1 cellular context compared by ENCODE assay signal in the genomic region with DNA sequence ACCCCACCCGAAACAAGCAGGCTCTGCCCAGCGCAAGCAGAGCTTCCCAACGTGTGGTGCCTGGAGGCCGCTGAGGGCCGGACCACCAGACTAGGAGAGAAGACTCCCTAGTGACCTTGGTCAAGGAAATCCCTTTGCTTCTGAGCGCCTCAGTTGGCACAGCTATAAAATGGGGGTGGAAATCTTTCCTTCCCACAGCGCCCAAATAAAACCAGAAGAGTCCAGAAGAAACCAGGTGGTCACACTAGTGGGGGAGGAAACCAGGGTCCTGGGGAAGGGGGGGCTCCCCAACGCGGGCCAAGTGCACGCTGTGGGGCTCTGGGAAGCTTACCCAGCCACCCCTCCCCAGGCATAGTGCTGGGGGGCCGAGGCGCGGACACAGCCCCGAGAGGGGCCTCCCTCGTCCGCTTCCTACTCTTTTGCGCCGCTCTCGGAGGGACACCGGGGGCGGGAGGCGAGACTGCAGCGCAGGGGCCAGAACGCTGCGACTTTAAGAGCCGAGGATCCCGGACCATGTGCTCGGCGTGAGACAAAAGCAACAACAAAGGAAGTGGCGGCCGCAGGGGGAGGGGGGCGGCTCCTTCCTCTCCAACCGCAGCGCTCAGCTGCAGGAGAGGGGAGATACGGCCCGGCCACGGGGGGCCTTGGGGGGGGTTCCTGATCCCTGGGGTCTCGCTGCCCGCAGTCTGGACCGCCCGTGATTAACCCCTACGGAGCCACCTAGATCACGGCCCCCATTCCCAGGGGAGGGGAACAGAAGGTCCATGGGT.
TF ChIP-seq lines count a peak whose summit lies in the region.

No MANE protein-coding gene starts in this region.

TF ChIP-seq in K562, 482 proteins besides CTCF, POLR2A, EP300 and RAD21 (continued from another document and continues in another):
- TF ChIP-seq TAF7 (tag; IDR thresholded peaks at IDR 0.05) (no peak), TFE3 (CRISPR knock-in tag; IDR thresholded peaks at IDR 0.05) (no peak), ZNF197 (CRISPR knock-in tag; IDR thresholded peaks at IDR 0.05; ENCODE audit: low read depth) (no peak), BCL6 (CRISPR knock-in tag; IDR thresholded peaks at IDR 0.05) (no peak), MCM5 (IDR thresholded peaks at IDR 0.05; ENCODE audit: low read depth) (no peak), ZNF695 (CRISPR knock-in tag; IDR thresholded peaks at IDR 0.05) (no peak), NEUROD1 (IDR thresholded peaks at IDR 0.05; ENCODE audit: borderline replicate concordance, low read depth, low read length, partially characterized antibody) (no peak), ZKSCAN3 (CRISPR knock-in tag; IDR thresholded peaks at IDR 0.05) (no peak), ETS2 (tag; IDR thresholded peaks at IDR 0.05; ENCODE audit: borderline replicate concordance, poor library complexity, severe bottlenecking) (no peak), HDAC8 (tag; IDR thresholded peaks at IDR 0.05) (no peak), EGR1 (conservative IDR thresholded peaks at IDR 0.05) (peak; percentile 59), SUPT5H (IDR thresholded peaks at IDR 0.05) (peak; percentile 36), ZNF224 (CRISPR knock-in tag; IDR thresholded peaks at IDR 0.05) (no peak), CHAMP1 (IDR thresholded peaks at IDR 0.05) (no peak), MXI1 (IDR thresholded peaks at IDR 0.05; ENCODE audit: low read depth, low read length) (0 out of 2 replicates have a peak, but pooled peaks have one; percentile 64), ZC3H4 (CRISPR knock-in tag; IDR thresholded peaks at IDR 0.05; ENCODE audit: borderline replicate concordance) (no peak), NR2C1 (IDR thresholded peaks at IDR 0.05) (no peak), NR2C1 (tag; IDR thresholded peaks at IDR 0.05) (no peak), KLF13 (tag; IDR thresholded peaks at IDR 0.05; ENCODE audit: borderline replicate concordance, low read depth) (no peak), ZNF140 (CRISPR knock-in tag; IDR thresholded peaks at IDR 0.05) (no peak), ZNF707 (CRISPR knock-in tag; conservative IDR thresholded peaks at IDR 0.05) (no peak), C11orf30 (IDR thresholded peaks at IDR 0.05; ENCODE audit: low read depth) (no peak), CBX2 (IDR thresholded peaks at IDR 0.05; ENCODE audit: insufficient read depth, low read length, poor library complexity, severe bottlenecking) (no peak), HEY1 (CRISPR knock-in tag; IDR thresholded peaks at IDR 0.05; ENCODE audit: borderline replicate concordance) (no peak), SRF (CRISPR knock-in tag; IDR thresholded peaks at IDR 0.05) (no peak)
- TF ChIP-seq, protein P1, sequence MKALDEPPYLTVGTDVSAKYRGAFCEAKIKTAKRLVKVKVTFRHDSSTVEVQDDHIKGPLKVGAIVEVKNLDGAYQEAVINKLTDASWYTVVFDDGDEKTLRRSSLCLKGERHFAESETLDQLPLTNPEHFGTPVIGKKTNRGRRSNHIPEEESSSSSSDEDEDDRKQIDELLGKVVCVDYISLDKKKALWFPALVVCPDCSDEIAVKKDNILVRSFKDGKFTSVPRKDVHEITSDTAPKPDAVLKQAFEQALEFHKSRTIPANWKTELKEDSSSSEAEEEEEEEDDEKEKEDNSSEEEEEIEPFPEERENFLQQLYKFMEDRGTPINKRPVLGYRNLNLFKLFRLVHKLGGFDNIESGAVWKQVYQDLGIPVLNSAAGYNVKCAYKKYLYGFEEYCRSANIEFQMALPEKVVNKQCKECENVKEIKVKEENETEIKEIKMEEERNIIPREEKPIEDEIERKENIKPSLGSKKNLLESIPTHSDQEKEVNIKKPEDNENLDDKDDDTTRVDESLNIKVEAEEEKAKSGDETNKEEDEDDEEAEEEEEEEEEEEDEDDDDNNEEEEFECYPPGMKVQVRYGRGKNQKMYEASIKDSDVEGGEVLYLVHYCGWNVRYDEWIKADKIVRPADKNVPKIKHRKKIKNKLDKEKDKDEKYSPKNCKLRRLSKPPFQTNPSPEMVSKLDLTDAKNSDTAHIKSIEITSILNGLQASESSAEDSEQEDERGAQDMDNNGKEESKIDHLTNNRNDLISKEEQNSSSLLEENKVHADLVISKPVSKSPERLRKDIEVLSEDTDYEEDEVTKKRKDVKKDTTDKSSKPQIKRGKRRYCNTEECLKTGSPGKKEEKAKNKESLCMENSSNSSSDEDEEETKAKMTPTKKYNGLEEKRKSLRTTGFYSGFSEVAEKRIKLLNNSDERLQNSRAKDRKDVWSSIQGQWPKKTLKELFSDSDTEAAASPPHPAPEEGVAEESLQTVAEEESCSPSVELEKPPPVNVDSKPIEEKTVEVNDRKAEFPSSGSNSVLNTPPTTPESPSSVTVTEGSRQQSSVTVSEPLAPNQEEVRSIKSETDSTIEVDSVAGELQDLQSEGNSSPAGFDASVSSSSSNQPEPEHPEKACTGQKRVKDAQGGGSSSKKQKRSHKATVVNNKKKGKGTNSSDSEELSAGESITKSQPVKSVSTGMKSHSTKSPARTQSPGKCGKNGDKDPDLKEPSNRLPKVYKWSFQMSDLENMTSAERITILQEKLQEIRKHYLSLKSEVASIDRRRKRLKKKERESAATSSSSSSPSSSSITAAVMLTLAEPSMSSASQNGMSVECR (CRISPR knock-in tag; IDR thresholded peaks at IDR 0.05): no peak; the same call in 1 of the 2 replicates
- TF ChIP-seq, protein P2, sequence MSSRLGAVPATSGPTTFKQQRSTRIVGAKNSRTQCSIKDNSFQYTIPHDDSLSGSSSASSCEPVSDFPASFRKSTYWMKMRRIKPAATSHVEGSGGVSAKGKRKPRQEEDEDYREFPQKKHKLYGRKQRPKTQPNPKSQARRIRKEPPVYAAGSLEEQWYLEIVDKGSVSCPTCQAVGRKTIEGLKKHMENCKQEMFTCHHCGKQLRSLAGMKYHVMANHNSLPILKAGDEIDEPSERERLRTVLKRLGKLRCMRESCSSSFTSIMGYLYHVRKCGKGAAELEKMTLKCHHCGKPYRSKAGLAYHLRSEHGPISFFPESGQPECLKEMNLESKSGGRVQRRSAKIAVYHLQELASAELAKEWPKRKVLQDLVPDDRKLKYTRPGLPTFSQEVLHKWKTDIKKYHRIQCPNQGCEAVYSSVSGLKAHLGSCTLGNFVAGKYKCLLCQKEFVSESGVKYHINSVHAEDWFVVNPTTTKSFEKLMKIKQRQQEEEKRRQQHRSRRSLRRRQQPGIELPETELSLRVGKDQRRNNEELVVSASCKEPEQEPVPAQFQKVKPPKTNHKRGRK (tag; IDR thresholded peaks at IDR 0.05): no peak
- TF ChIP-seq, protein P3, sequence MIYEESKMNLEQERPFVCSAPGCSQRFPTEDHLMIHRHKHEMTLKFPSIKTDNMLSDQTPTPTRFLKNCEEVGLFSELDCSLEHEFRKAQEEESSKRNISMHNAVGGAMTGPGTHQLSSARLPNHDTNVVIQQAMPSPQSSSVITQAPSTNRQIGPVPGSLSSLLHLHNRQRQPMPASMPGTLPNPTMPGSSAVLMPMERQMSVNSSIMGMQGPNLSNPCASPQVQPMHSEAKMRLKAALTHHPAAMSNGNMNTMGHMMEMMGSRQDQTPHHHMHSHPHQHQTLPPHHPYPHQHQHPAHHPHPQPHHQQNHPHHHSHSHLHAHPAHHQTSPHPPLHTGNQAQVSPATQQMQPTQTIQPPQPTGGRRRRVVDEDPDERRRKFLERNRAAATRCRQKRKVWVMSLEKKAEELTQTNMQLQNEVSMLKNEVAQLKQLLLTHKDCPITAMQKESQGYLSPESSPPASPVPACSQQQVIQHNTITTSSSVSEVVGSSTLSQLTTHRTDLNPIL (CRISPR knock-in tag; IDR thresholded peaks at IDR 0.05): no peak
- TF ChIP-seq, protein P4, sequence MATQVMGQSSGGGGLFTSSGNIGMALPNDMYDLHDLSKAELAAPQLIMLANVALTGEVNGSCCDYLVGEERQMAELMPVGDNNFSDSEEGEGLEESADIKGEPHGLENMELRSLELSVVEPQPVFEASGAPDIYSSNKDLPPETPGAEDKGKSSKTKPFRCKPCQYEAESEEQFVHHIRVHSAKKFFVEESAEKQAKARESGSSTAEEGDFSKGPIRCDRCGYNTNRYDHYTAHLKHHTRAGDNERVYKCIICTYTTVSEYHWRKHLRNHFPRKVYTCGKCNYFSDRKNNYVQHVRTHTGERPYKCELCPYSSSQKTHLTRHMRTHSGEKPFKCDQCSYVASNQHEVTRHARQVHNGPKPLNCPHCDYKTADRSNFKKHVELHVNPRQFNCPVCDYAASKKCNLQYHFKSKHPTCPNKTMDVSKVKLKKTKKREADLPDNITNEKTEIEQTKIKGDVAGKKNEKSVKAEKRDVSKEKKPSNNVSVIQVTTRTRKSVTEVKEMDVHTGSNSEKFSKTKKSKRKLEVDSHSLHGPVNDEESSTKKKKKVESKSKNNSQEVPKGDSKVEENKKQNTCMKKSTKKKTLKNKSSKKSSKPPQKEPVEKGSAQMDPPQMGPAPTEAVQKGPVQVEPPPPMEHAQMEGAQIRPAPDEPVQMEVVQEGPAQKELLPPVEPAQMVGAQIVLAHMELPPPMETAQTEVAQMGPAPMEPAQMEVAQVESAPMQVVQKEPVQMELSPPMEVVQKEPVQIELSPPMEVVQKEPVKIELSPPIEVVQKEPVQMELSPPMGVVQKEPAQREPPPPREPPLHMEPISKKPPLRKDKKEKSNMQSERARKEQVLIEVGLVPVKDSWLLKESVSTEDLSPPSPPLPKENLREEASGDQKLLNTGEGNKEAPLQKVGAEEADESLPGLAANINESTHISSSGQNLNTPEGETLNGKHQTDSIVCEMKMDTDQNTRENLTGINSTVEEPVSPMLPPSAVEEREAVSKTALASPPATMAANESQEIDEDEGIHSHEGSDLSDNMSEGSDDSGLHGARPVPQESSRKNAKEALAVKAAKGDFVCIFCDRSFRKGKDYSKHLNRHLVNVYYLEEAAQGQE (CRISPR knock-in tag; IDR thresholded peaks at IDR 0.05; ENCODE audit: low read depth): no peak
- TF ChIP-seq, protein P5, sequence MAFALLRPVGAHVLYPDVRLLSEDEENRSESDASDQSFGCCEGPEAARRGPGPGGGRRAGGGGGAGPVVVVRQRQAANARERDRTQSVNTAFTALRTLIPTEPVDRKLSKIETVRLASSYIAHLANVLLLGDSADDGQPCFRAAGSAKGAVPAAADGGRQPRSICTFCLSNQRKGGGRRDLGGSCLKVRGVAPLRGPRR (CRISPR knock-in tag; IDR thresholded peaks at IDR 0.05): no peak
- TF ChIP-seq, protein P6, sequence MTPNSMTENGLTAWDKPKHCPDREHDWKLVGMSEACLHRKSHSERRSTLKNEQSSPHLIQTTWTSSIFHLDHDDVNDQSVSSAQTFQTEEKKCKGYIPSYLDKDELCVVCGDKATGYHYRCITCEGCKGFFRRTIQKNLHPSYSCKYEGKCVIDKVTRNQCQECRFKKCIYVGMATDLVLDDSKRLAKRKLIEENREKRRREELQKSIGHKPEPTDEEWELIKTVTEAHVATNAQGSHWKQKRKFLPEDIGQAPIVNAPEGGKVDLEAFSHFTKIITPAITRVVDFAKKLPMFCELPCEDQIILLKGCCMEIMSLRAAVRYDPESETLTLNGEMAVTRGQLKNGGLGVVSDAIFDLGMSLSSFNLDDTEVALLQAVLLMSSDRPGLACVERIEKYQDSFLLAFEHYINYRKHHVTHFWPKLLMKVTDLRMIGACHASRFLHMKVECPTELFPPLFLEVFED (CRISPR knock-in tag; conservative IDR thresholded peaks at IDR 0.05): no peak
- TF ChIP-seq, protein P7, sequence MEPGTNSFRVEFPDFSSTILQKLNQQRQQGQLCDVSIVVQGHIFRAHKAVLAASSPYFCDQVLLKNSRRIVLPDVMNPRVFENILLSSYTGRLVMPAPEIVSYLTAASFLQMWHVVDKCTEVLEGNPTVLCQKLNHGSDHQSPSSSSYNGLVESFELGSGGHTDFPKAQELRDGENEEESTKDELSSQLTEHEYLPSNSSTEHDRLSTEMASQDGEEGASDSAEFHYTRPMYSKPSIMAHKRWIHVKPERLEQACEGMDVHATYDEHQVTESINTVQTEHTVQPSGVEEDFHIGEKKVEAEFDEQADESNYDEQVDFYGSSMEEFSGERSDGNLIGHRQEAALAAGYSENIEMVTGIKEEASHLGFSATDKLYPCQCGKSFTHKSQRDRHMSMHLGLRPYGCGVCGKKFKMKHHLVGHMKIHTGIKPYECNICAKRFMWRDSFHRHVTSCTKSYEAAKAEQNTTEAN (CRISPR knock-in tag; IDR thresholded peaks at IDR 0.05): 0 out of 2 replicates have a peak, but pooled peaks have one; percentile 7
- TF ChIP-seq, protein P8, sequence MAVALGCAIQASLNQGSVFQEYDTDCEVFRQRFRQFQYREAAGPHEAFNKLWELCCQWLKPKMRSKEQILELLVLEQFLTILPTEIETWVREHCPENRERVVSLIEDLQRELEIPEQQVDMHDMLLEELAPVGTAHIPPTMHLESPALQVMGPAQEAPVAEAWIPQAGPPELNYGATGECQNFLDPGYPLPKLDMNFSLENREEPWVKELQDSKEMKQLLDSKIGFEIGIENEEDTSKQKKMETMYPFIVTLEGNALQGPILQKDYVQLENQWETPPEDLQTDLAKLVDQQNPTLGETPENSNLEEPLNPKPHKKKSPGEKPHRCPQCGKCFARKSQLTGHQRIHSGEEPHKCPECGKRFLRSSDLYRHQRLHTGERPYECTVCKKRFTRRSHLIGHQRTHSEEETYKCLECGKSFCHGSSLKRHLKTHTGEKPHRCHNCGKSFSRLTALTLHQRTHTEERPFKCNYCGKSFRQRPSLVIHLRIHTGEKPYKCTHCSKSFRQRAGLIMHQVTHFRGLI (CRISPR knock-in tag; IDR thresholded peaks at IDR 0.05): no peak
